22 cellular contexts compared by ENCODE assay signal in genomic region chr10:88198023-88198422, GRCh38.
"Had no signal": no experiment of that assay in that cellular context is flagged by ENCODE, and none has a peak within 500 bp of the region (broad histone marks: within the 10 kb centered on the region; RNA-seq: fewer than 3 reads in every experiment).

No MANE protein-coding gene starts in this region.

- H3K4me2 ChIP-seq: neural progenitor cell, smooth muscle cell had no signal

- H3K27ac ChIP-seq: left lung, lower lobe of right lung, neural progenitor cell, ovary, right atrium auricular region, right lobe of liver, tibial nerve, uterus had no signal

- ATAC-seq: left colon; left lung; natural killer cell; right lobe of liver; stimulated activated memory B cell treated with anti-CD40 and anti-IgM and Interleukin-4, amounts not matched to agents 10 μg/mL and 1 μg/mL and 100 μg/mL, for 72 hours; stimulated activated naive CD8-positive, alpha-beta T cell treated with anti-CD3 and anti-CD28 coated beads, Interleukin-15, amount 100 ng/mL, for 72 hours had no signal

- FAIRE-seq: kidney had no signal

- H3K4me3 ChIP-seq: left lung, lower lobe of right lung, neural progenitor cell, ovary, right atrium auricular region, right lobe of liver, smooth muscle cell, tibial nerve, uterus had no signal

- H3K36me3 ChIP-seq: left lung, lower lobe of right lung, neural progenitor cell, ovary, right atrium auricular region, right lobe of liver, tibial nerve, uterus had no signal

- H3K9ac ChIP-seq: neural progenitor cell had no signal

- H3K9me3 ChIP-seq: left lung, lower lobe of right lung, ovary, right atrium auricular region, right lobe of liver, tibial nerve, uterus had no signal

- H2AFZ ChIP-seq: neural progenitor cell had no signal

- H3K27me3 ChIP-seq: left lung, neural progenitor cell, ovary, right atrium auricular region, right lobe of liver, tibial nerve, uterus had no signal

- H3K4me1 ChIP-seq: left lung, lower lobe of right lung had no signal

- DNase-seq: kidney; left colon; left lung; lower lobe of right lung; naive B cell; natural killer cell; nephron progenitor cell; ovary; right lobe of liver; stimulated activated CD4-positive, alpha-beta T cell treated with anti-CD3 and anti-CD28 coated beads, Interleukin-1b, Interleukin-23, amount 100 ng/mL, for 48 hours; stimulated activated CD4-positive, alpha-beta T cell treated with anti-CD3 and anti-CD28 coated beads, Interleukin-2, amount 100 ng/mL, for 48 hours; stimulated activated CD4-positive, alpha-beta T cell treated with anti-CD3 and anti-CD28 coated beads, Interleukin-4, amount 100 ng/mL, for 4 hours; stimulated activated CD8-positive, alpha-beta memory T cell treated with anti-CD3 and anti-CD28 coated beads, Interleukin-4, amount 100 ng/mL, for 48 hours; stimulated activated naive CD4-positive, alpha-beta T cell treated with Interleukin-2 at 50 U/mL for 16 hours; stimulated activated naive CD8-positive, alpha-beta T cell treated with anti-CD3 and anti-CD28 coated beads, Interleukin-15, amount 100 ng/mL, for 72 hours; substantia nigra; uterus had no signal
